Comparison of ENCODE assay signal across 8 cellular contexts in genomic region chr2:219230201-219230540, GRCh38. TPM values are rescaled to one million over a fixed set of nuclear protein-coding genes. Genes with fewer than 3 reads are reported as not detected.
A peak's percentile ranks its signal among the peaks of the same experiment; 100 is the strongest.
DNase-seq lines count a peak whose midpoint lies in the region; ATAC-seq, FAIRE-seq and TF ChIP-seq lines count a peak whose summit lies in the region.

No MANE protein-coding gene starts in this region.

- H3K9ac ChIP-seq in DND-41 (ENCODE audit: low read depth, low read length) (peak overlapping the region; percentile 73), mammary epithelial cell (ENCODE audit: insufficient read depth, low read length) (peak overlapping the region; percentile 95), keratinocyte (ENCODE audit: control insufficient read depth, extremely low read depth, insufficient read depth, low read length) (peak overlapping the region; percentile 94)

- peak overlapping the region; percentile 79 for H3K4me2 ChIP-seq in DND-41 (ENCODE audit: insufficient read depth, low read length)
- peak overlapping the region; percentile 92 for H3K4me2 ChIP-seq in mammary epithelial cell (ENCODE audit: insufficient read depth, low read depth, low read length)
- peak overlapping the region; percentile 70 for H3K4me2 ChIP-seq in keratinocyte (ENCODE audit: control insufficient read depth, extremely low read depth, insufficient read depth, low read depth, low read length)

- intact Hi-C loops in mammary epithelial cell (cut with micrococcal nuclease) = no loop called here

- 0 out of 2 replicates have a peak, but pooled peaks cover 5% of the 10 kb centered on the region for H4K20me1 ChIP-seq in DND-41 (ENCODE audit: insufficient read depth, low read length)
- H4K20me1 ChIP-seq in mammary epithelial cell (ENCODE audit: insufficient read depth, low read length) = no peaks in the 10 kb centered on the region
- H4K20me1 ChIP-seq in keratinocyte (ENCODE audit: control insufficient read depth, extremely low read depth, insufficient read depth, low read length) = no peaks in the 10 kb centered on the region

- POLR2A ChIA-PET in HEK293T (lab: Yijun Ruan, JAX) = interaction anchor here (0.8 to 2.7 kb wide), 7 partner anchors 8 to 54 kb away, joined by 3 to 27 read pairs (median 7); partner anchors contain the start of genes ABCB6, CNPPD1, GLB1L and STK16

- peak; percentile 36 for FAIRE-seq in keratinocyte (lab: Jason Lieb, UNC)

- peak; percentile 26 for ATAC-seq in DND-41 (ENCODE audit: insufficient read depth, low read depth)

- dilution Hi-C loops in mammary epithelial cell (cut with HindIII; ENCODE audit: low sequenced_read_pairs) = loop anchor here (25.0 kb wide), 1 partner anchor 282 kb away; the partner anchor contains the start of gene ASIC4
- dilution Hi-C loops in keratinocyte (cut with MboI; ENCODE audit: extremely low pct_ligation_motif_present, low sequenced_read_pairs) = no loop called here

- H3K9me3 ChIP-seq in DND-41 (ENCODE audit: insufficient read depth, low read length, severe bottlenecking) (no peaks in the 10 kb centered on the region), mammary epithelial cell (replicated peaks; ENCODE audit: insufficient read depth, low read length) (no peaks in the 10 kb centered on the region), keratinocyte (ENCODE audit: control insufficient read depth, low read depth, low read length) (no peaks in the 10 kb centered on the region)

- DNase-seq in DND-41 = peak; percentile 45
- DNase-seq in HEK293T (ENCODE audit: extremely low spot score) = peak; percentile 47
- DNase-seq in RKO (ENCODE audit: low spot score) = peak; percentile 70
- peak; percentile 67 for DNase-seq in mammary epithelial cell
- no peak for DNase-seq in keratinocyte (ENCODE audit: low read depth, low spot score)
- DNase-seq in stimulated activated CD4-positive, alpha-beta T cell treated with anti-CD3 and anti-CD28 coated beads, Interleukin-2, amount 100 ng/mL, for 24 hours = peak; percentile 56 to 72
- no peak for DNase-seq in amniotic stem cell (lab: John Stamatoyannopoulos, UW)
- no peak for DNase-seq in NCI-H187 (lab: John Stamatoyannopoulos, UW)

- BruUV-seq in mammary epithelial cell (replicated peaks; lab: Mats Ljungman, UMichigan) = no TSS peak

- in situ Hi-C loops in mammary epithelial cell (cut with MboI; ENCODE audit: low sequenced_read_pairs in 2 of 2) = no loop called here

- H3K4me3 ChIP-seq in DND-41 (ENCODE audit: low read depth in 1 of 2, low read length in 2 of 2) = peak overlapping the region; percentile 43 to 74
- H3K4me3 ChIP-seq in mammary epithelial cell (replicated peaks in 1 of 3; ENCODE audit: insufficient read depth in 1 of 3, low read depth in 2 of 3, low read length in 3 of 3) = peak overlapping the region; percentile 79 to 94 (median 92)
- H3K4me3 ChIP-seq in keratinocyte (ENCODE audit: control insufficient read depth in 2 of 3, extremely low read depth in 1 of 3, insufficient read depth in 2 of 3, low read depth in 1 of 3, low read length in 3 of 3) = peak overlapping the region; percentile 74 to 90 (median 83)

- H3K79me2 ChIP-seq in DND-41 (ENCODE audit: insufficient read depth, low read length) = peaks cover 51% of the 10 kb centered on the region
- H3K79me2 ChIP-seq in mammary epithelial cell (ENCODE audit: insufficient read depth, low read length) = peaks cover 70% of the 10 kb centered on the region
- H3K79me2 ChIP-seq in keratinocyte (ENCODE audit: control insufficient read depth, insufficient read depth, low read length) = peaks cover 35% of the 10 kb centered on the region

- TF ChIP-seq CTCF in DND-41 (IDR thresholded peaks at IDR 0.05; ENCODE audit: borderline replicate concordance, extremely low read depth, low read length, poor library complexity, severe bottlenecking) = no peak
- TF ChIP-seq CTCF in mammary epithelial cell (conservative IDR thresholded peaks at IDR 0.05 in 1 of 2, IDR thresholded peaks at IDR 0.05 in 1 of 2; ENCODE audit: extremely low read depth in 1 of 2, insufficient read depth in 1 of 2, low read depth in 1 of 2, low read length in 2 of 2) = no peak
- TF ChIP-seq CTCF in keratinocyte (optimal IDR thresholded peaks at IDR 0.05 in 1 of 3, IDR thresholded peaks at IDR 0.05 in 1 of 3, conservative IDR thresholded peaks at IDR 0.05 in 1 of 3; ENCODE audit: extremely low read depth in 1 of 3, insufficient read depth in 2 of 3, low read length in 3 of 3) = no peak

- CTCF ChIA-PET in HEK293T (lab: Yijun Ruan, JAX) = interaction anchor here (0.7 to 1.5 kb wide), 2 partner anchors 65 to 236 kb away, joined by 3 to 4 read pairs; no protein-coding TSS in a partner anchor
- CTCF ChIA-PET in mammary epithelial cell (lab: Charles Lee; ENCODE audit: low non-redundant PET) = interaction anchor here (0.6 kb wide), 1 partner anchor 200 kb away, joined by 3 read pairs; no protein-coding TSS in a partner anchor

- H3K9me1 ChIP-seq in keratinocyte (ENCODE audit: control insufficient read depth, extremely low read depth, insufficient read depth, low read length) = peaks cover 3% of the 10 kb centered on the region

- H3K27ac ChIP-seq in DND-41 (ENCODE audit: low read length) (peak overlapping the region; percentile 71), mammary epithelial cell (ENCODE audit: insufficient read depth, low read depth, low read length) (peak overlapping the region; percentile 93), keratinocyte (ENCODE audit: control insufficient read depth, insufficient read depth, low read length) (peak overlapping the region; percentile 91)

- H3K27me3 ChIP-seq in DND-41 (ENCODE audit: insufficient read depth, low read length, poor library complexity) (no peaks in the 10 kb centered on the region), mammary epithelial cell (ENCODE audit: insufficient read depth, low read length) (no peaks in the 10 kb centered on the region), keratinocyte (ENCODE audit: control insufficient read depth, extremely low read depth, insufficient read depth, low read length) (no peaks in the 10 kb centered on the region)

- H2AFZ ChIP-seq in DND-41 (ENCODE audit: low read depth, low read length) = peak overlapping the region; percentile 50
- H2AFZ ChIP-seq in mammary epithelial cell (ENCODE audit: low read depth, low read length) = peak overlapping the region; percentile 72
- peak overlapping the region; percentile 45 for H2AFZ ChIP-seq in keratinocyte (ENCODE audit: control insufficient read depth, low read length)

- H3K36me3 ChIP-seq in DND-41 (ENCODE audit: insufficient read depth, low read length) = peaks cover 62% of the 10 kb centered on the region
- H3K36me3 ChIP-seq in mammary epithelial cell (ENCODE audit: insufficient read depth, low read length) = peaks cover 29% of the 10 kb centered on the region
- H3K36me3 ChIP-seq in keratinocyte (ENCODE audit: control insufficient read depth in 2 of 2, extremely low read depth in 1 of 2, insufficient read depth in 2 of 2, low read length in 2 of 2) = peaks cover 29 to 41% of the 10 kb centered on the region in 2 experiments

- H3K4me1 ChIP-seq in DND-41 (ENCODE audit: insufficient read depth, low read length) (peaks cover 39% of the 10 kb centered on the region), mammary epithelial cell (ENCODE audit: insufficient read depth, low read length) (peaks cover 17% of the 10 kb centered on the region), keratinocyte (ENCODE audit: control insufficient read depth, extremely low read depth, insufficient read depth, low read length) (peaks cover 19% of the 10 kb centered on the region)

- WGBS in mammary epithelial cell (ENCODE audit: low coverage, missing lambda C conversion rate) = 0% methylated on average over 15 of the region's 19 CpGs

RNA-seq across cellular contexts. Expression of gene ANKZF1, which starts 0.6 kb away (rescaled TPM):
- 10 to 100 TPM; 29.2 to 52.9 TPM for total RNA-seq in mammary epithelial cell
- 32.4 TPM for polyA plus RNA-seq in mammary epithelial cell
- polyA minus RNA-seq in mammary epithelial cell = 34.0 TPM
- polyA plus RNA-seq in keratinocyte = 20.9 to 41.0 TPM (median 35.1 TPM) in 3 replicates
- polyA plus RNA-seq in keratinocyte (2011; ENCODE audit: low read depth) = 47.2 TPM
- 10.6 and 11.5 TPM in 2 replicates for polyA plus RNA-seq in keratinocyte (2011; cell fraction: cytosol; rRNA removed)
- polyA plus RNA-seq in keratinocyte (2011; cell fraction: nucleus; rRNA removed) = 134 and 151 TPM in 2 replicates
- 17.2 and 39.4 TPM in 2 replicates for polyA plus RNA-seq in keratinocyte (2012; ENCODE audit: low replicate concordance)
- 17.4 to 26.8 TPM (median 20.2 TPM) in 3 replicates for polyA minus RNA-seq in keratinocyte
- polyA minus RNA-seq in keratinocyte (2011; cell fraction: cytosol; rRNA and poly(A)+ RNA removed) = 14.4 TPM
- 27.3 and 35.8 TPM in 2 replicates for polyA minus RNA-seq in keratinocyte (2011; cell fraction: nucleus; rRNA and poly(A)+ RNA removed)

RNA-seq across cellular contexts. Expression of gene ATG9A, which starts 0.7 kb away (rescaled TPM):
- total RNA-seq in mammary epithelial cell = 10 to 100 TPM; 60.4 to 74.5 TPM
- polyA plus RNA-seq in mammary epithelial cell (59.0 TPM), keratinocyte (54.2 to 60.6 TPM (median 58.8 TPM) in 3 replicates)
- polyA minus RNA-seq in mammary epithelial cell (146 TPM), keratinocyte (117 to 185 TPM (median 118 TPM) in 3 replicates)
- 14.6 TPM for polyA plus RNA-seq in keratinocyte (2011; ENCODE audit: low read depth)
- polyA plus RNA-seq in keratinocyte (2011; cell fraction: cytosol; rRNA removed) = 35.6 and 54.0 TPM in 2 replicates
- polyA plus RNA-seq in keratinocyte (2011; cell fraction: nucleus; rRNA removed) = 104 and 106 TPM in 2 replicates
- polyA plus RNA-seq in keratinocyte (2012; ENCODE audit: low replicate concordance) = 32.9 and 39.8 TPM in 2 replicates
- polyA minus RNA-seq in keratinocyte (2011; cell fraction: cytosol; rRNA and poly(A)+ RNA removed) = 49.3 TPM
- polyA minus RNA-seq in keratinocyte (2011; cell fraction: nucleus; rRNA and poly(A)+ RNA removed) = 96.2 and 128 TPM in 2 replicates

RNA-seq across cellular contexts. Expression of gene ABCB6, which starts 11.4 kb away (rescaled TPM):
- 10 to 100 TPM in 1 of 2 donors, 1 to 10 TPM in 1; 9.6 to 15.7 TPM for total RNA-seq in mammary epithelial cell
- polyA plus RNA-seq in mammary epithelial cell (10.7 TPM), keratinocyte (6.1 to 11.0 TPM (median 10.5 TPM) in 3 replicates)
- polyA minus RNA-seq in mammary epithelial cell (14.1 TPM), keratinocyte (12.6 to 16.5 TPM (median 13.1 TPM) in 3 replicates)
- polyA plus RNA-seq in keratinocyte (2011; ENCODE audit: low read depth) = 19.4 TPM
- 2.4 and 2.5 TPM in 2 replicates for polyA plus RNA-seq in keratinocyte (2011; cell fraction: cytosol; rRNA removed)
- 19.6 and 25.7 TPM in 2 replicates for polyA plus RNA-seq in keratinocyte (2011; cell fraction: nucleus; rRNA removed)
- 7.7 and 16.2 TPM in 2 replicates for polyA plus RNA-seq in keratinocyte (2012; ENCODE audit: low replicate concordance)
- 2.1 TPM for polyA minus RNA-seq in keratinocyte (2011; cell fraction: cytosol; rRNA and poly(A)+ RNA removed)
- polyA minus RNA-seq in keratinocyte (2011; cell fraction: nucleus; rRNA and poly(A)+ RNA removed) = 8.7 and 12.3 TPM in 2 replicates

RNA-seq across cellular contexts. Expression of gene GLB1L, which starts 15.1 kb away (rescaled TPM):
- total RNA-seq in mammary epithelial cell = 10 to 100 TPM in 1 of 2 donors, 1 to 10 TPM in 1; 5.5 to 21.8 TPM
- polyA plus RNA-seq in mammary epithelial cell = 6.2 TPM
- 3.6 TPM for polyA minus RNA-seq in mammary epithelial cell
- polyA plus RNA-seq in keratinocyte = 4.3 to 6.9 TPM (median 5.2 TPM) in 3 replicates
- polyA plus RNA-seq in keratinocyte (2011; ENCODE audit: low read depth) = 0.55 TPM
- 2.0 and 2.7 TPM in 2 replicates for polyA plus RNA-seq in keratinocyte (2011; cell fraction: cytosol; rRNA removed)
- polyA plus RNA-seq in keratinocyte (2011; cell fraction: nucleus; rRNA removed) = 8.8 and 9.0 TPM in 2 replicates
- 1.1 and 4.4 TPM in 2 replicates for polyA plus RNA-seq in keratinocyte (2012; ENCODE audit: low replicate concordance)
- polyA minus RNA-seq in keratinocyte = 2.5 to 5.0 TPM (median 3.0 TPM) in 3 replicates
- 2.9 TPM for polyA minus RNA-seq in keratinocyte (2011; cell fraction: cytosol; rRNA and poly(A)+ RNA removed)
- polyA minus RNA-seq in keratinocyte (2011; cell fraction: nucleus; rRNA and poly(A)+ RNA removed) = 4.2 and 5.8 TPM in 2 replicates

RNA-seq across cellular contexts. Expression of gene STK16, which starts 15.1 kb away (rescaled TPM):
- total RNA-seq in mammary epithelial cell = 10 to 100 TPM; 26.9 to 29.8 TPM
- polyA plus RNA-seq in mammary epithelial cell (53.1 TPM), keratinocyte (35.8 to 44.7 TPM (median 40.2 TPM) in 3 replicates)
- polyA minus RNA-seq in mammary epithelial cell (22.7 TPM), keratinocyte (36.8 to 48.8 TPM (median 38.1 TPM) in 3 replicates)
- 8.8 TPM for polyA plus RNA-seq in keratinocyte (2011; ENCODE audit: low read depth)
- polyA plus RNA-seq in keratinocyte (2011; cell fraction: cytosol; rRNA removed) = 39.1 and 53.2 TPM in 2 replicates
- 18.0 and 26.4 TPM in 2 replicates for polyA plus RNA-seq in keratinocyte (2011; cell fraction: nucleus; rRNA removed)
- polyA plus RNA-seq in keratinocyte (2012; ENCODE audit: low replicate concordance) = 25.1 and 33.3 TPM in 2 replicates
- 26.9 TPM for polyA minus RNA-seq in keratinocyte (2011; cell fraction: cytosol; rRNA and poly(A)+ RNA removed)
- 5.2 and 7.5 TPM in 2 replicates for polyA minus RNA-seq in keratinocyte (2011; cell fraction: nucleus; rRNA and poly(A)+ RNA removed)

Comparison
In these comparisons a context has a peak if more than half of its experiments do, and no peak if none do; other contexts are left out.
1. DNase-seq: peak in DND-41 (single experiment), HEK293T (single experiment), RKO (single experiment), mammary epithelial cell (single experiment) and stimulated activated CD4-positive, alpha-beta T cell treated with anti-CD3 and anti-CD28 coated beads, Interleukin-2, amount 100 ng/mL, for 24 hours (2 of 2); none in keratinocyte (single experiment), amniotic stem cell (single experiment) and NCI-H187 (0 of 2).
2. Peak in every context shown above with its lines, with median percentiles within 50 percentile points of each other: H2AFZ ChIP-seq, H3K27ac ChIP-seq, H3K4me2 ChIP-seq, H3K4me3 ChIP-seq and H3K9ac ChIP-seq.